Comparison of ENCODE assay signal across 8 cellular contexts in the genomic region with DNA sequence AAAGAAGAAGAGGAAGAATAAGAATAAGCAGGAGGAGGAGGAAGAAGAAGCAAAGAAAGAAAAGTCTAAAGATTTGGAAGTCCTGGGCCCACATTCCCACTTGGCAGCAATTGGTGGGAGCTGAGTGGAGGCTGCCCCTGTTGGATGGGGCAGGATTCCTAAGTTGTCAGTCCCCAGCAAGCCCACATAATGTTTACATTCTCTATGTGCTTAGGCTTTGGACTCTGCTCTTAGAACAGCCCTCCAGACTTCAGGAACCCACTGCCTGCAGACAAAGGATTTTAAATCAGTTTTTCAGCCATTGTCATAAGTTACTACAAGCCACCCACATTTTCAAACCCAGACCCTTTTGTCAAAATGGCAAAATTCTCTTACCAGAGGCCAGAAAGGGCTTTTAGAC.
"Had no signal": no experiment of that assay in that cellular context is flagged by ENCODE, and none has a peak within 500 bp of the region (broad histone marks: within the 10 kb centered on the region; RNA-seq: fewer than 3 reads in every experiment).

No MANE protein-coding gene starts in this region.

- FAIRE-seq: G401.6, GM12878, GM12891, GM12892, GM18507, GM19239 had no signal

- DNase-seq: GDM1, GF-D8 had no signal

- ATAC-seq: GM12878 had no signal

- H3K4me3 ChIP-seq: GM12878 had no signal
